Comparison of ENCODE assay signal across 33 cellular contexts in genomic region chr12:2461645-2462044, GRCh38.
"Had no signal": no experiment of that assay in that cellular context is flagged by ENCODE, and none has a peak within 500 bp of the region (broad histone marks: within the 10 kb centered on the region; RNA-seq: fewer than 3 reads in every experiment).

No MANE protein-coding gene starts in this region.

- H3K9me3 ChIP-seq: adrenal gland, body of pancreas, breast epithelium had no signal

- DNase-seq: activated B cell treated with CpG ODN at 0.5 μM for 24 hours; activated CD4-positive, alpha-beta memory T cell treated with anti-CD3 and anti-CD28 coated beads for 36 hours; activated CD4-positive, alpha-beta T cell treated with anti-CD3 and anti-CD28 coated beads for 1 hour; activated CD4-positive, alpha-beta T cell treated with anti-CD3 and anti-CD28 coated beads for 36 hours; activated CD4-positive, alpha-beta T cell treated with anti-CD3 and anti-CD28 coated beads for 48 hours; activated CD4-positive, alpha-beta T cell treated with anti-CD3 and anti-CD28 coated beads, Interleukin-2, amount 10 ng/mL, durations not matched to agents 7 days and 5 days; activated CD8-positive, alpha-beta memory T cell treated with anti-CD3 and anti-CD28 coated beads, Interleukin-2, amount 50 U/mL, for 4 hours; activated CD8-positive, alpha-beta T cell treated with anti-CD3 and anti-CD28 coated beads for 36 hours; activated effector memory CD4-positive, alpha-beta T cell treated with anti-CD3 and anti-CD28 coated beads, Interleukin-2, amount 50 U/mL, for 16 hours; activated gamma-delta T cell treated with Interleukin-2 at 50 U/mL for 16 hours; activated naive CD4-positive, alpha-beta T cell; activated naive CD4-positive, alpha-beta T cell treated with anti-CD3 and anti-CD28 coated beads for 36 hours; activated naive CD4-positive, alpha-beta T cell treated with anti-CD3 and anti-CD28 coated beads, Interleukin-2, amount 50 U/mL, for 16 hours; activated naive CD8-positive, alpha-beta T cell treated with anti-CD3 and anti-CD28 coated beads for 36 hours; activated T-cell treated with anti-CD3 and anti-CD28 coated beads for 4 hours; activated T-cell treated with anti-CD3 and anti-CD28 coated beads, Interleukin-2, amount 50 U/mL, for 1 hour; activated T-cell treated with anti-CD3 and anti-CD28 coated beads, Interleukin-2, amount 50 U/mL, for 4 hours; activated T-cell treated with anti-CD3 and anti-CD28 coated beads, Interleukin-2, amount 50 U/mL, for 72 hours; adrenal gland; amniotic stem cell; aorta; body of pancreas; brain microvascular endothelial cell; caudate nucleus; cerebellar nuclear complex; T-helper 1 cell; T-helper 2 cell; T-helper 9 cell had no signal

- H3K27ac ChIP-seq: adrenal gland, body of pancreas, brain microvascular endothelial cell, breast epithelium, VCaP had no signal

- H3K4me3 ChIP-seq: adrenal gland, body of pancreas, breast epithelium had no signal

- H3K27me3 ChIP-seq: adrenal gland, body of pancreas, breast epithelium had no signal

- H3K36me3 ChIP-seq: adrenal gland, brain microvascular endothelial cell, breast epithelium had no signal

- H3K4me1 ChIP-seq: adrenal gland, body of pancreas, breast epithelium had no signal

- ATAC-seq: activated CD4-positive, alpha-beta T cell treated with anti-CD3 and anti-CD28 coated beads for 36 hours; activated CD4-positive, CD25-positive, alpha-beta regulatory T cell treated with anti-CD3 and anti-CD28 coated beads, Interleukin-2, amount 50 U/mL, for 24 hours; activated CD8-positive, alpha-beta T cell treated with anti-CD3 and anti-CD28 coated beads for 36 hours; activated naive CD4-positive, alpha-beta T cell treated with anti-CD3 and anti-CD28 coated beads, Interleukin-2, amount 50 U/mL, for 72 hours; activated T-cell treated with anti-CD3 and anti-CD28 coated beads, Interleukin-2, amount 50 U/mL, for 4 hours; activated T-cell treated with anti-CD3 and anti-CD28 coated beads, Interleukin-2, amount 50 U/mL, for 72 hours; activated T-helper 17 cell treated with anti-CD3 and anti-CD28 coated beads, Interleukin-2, amount 50 U/mL, for 72 hours; body of pancreas had no signal
